In the genomic region with DNA sequence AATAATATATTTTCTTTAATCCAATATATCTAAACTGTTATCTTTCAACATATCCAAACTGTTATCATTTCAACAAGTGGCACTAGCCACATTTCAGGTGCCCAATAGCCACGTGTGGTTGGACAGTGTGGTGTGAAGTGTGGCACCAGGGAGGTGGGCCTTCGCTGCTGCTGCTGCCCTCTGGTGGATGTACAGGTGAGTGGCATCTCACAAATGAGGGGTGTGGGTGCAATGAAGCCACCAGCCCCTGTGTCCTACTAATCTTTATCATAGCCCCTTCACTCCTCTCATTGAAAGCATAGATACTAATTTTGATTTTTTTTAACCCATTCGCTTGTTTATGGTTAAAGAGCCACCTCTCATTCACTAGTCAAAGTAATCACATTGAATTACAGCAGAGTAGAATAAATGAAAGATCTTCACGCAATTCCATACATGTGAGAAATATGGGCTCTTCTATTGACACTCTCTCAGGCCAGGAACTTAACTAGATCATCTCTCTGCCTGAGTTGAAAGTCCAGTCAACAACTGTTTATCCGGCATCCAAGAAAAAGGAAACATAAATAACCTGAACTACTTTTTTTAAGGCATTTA, we compare ENCODE assay signal across 9 cellular contexts.
DNase-seq lines count a peak whose midpoint lies in the region; ATAC-seq and TF ChIP-seq lines count a peak whose summit lies in the region.
"Had no signal": no experiment of that assay in that cellular context is flagged by ENCODE, and none has a peak within 500 bp of the region (broad histone marks: within the 10 kb centered on the region; RNA-seq: fewer than 3 reads in every experiment).

No MANE protein-coding gene starts in this region.

- H3K9me3 Mint-ChIP-seq in activated CD8-positive, alpha-beta memory T cell treated with anti-CD3 and anti-CD28 coated beads, Interleukin-2, amount 10 ng/mL, durations not matched to agents 7 days and 5 days (ENCODE audit: low read depth) = no peaks in the 10 kb centered on the region
- peaks cover 22% of the 10 kb centered on the region for H3K9me3 Mint-ChIP-seq in HFFc6
- H3K9me3 Mint-ChIP-seq in endothelial cell (ENCODE audit: unreplicated experiment) = no peaks in the 10 kb centered on the region

- intact Hi-C loops in sciatic nerve (cut with DNase I) = loop anchor here (10.0 kb wide), 1 partner anchor 1213 kb away; no protein-coding TSS in a partner anchor

- no peaks in the 10 kb centered on the region for H3K36me3 Mint-ChIP-seq in activated CD8-positive, alpha-beta memory T cell treated with anti-CD3 and anti-CD28 coated beads, Interleukin-2, amount 10 ng/mL, durations not matched to agents 7 days and 5 days
- H3K36me3 Mint-ChIP-seq in HFFc6 (ENCODE audit: low read depth) (no peaks in the 10 kb centered on the region), endothelial cell (ENCODE audit: low read depth, unreplicated experiment) (no peaks in the 10 kb centered on the region)
- H3K36me3 Mint-ChIP-seq: activated naive CD8-positive, alpha-beta T cell had no signal

- H3K4me1 Mint-ChIP-seq in activated CD8-positive, alpha-beta memory T cell treated with anti-CD3 and anti-CD28 coated beads, Interleukin-2, amount 10 ng/mL, durations not matched to agents 7 days and 5 days = no peaks in the 10 kb centered on the region
- H3K4me1 Mint-ChIP-seq in HFFc6 (ENCODE audit: low read depth) (no peaks in the 10 kb centered on the region), endothelial cell (ENCODE audit: unreplicated experiment) (no peaks in the 10 kb centered on the region)

- no peak overlapping the region for H3K27ac Mint-ChIP-seq in activated CD8-positive, alpha-beta memory T cell treated with anti-CD3 and anti-CD28 coated beads, Interleukin-2, amount 10 ng/mL, durations not matched to agents 7 days and 5 days
- H3K27ac Mint-ChIP-seq in HFFc6 (no peak overlapping the region), endothelial cell (ENCODE audit: unreplicated experiment) (no peak overlapping the region)
- H3K27ac Mint-ChIP-seq: activated naive CD8-positive, alpha-beta T cell had no signal

- POLR2A ChIA-PET in RWPE1 (lab: Yijun Ruan, JAX; ENCODE audit: low non-redundant PET) = no interaction called here

- peak; percentile 18 for DNase-seq in activated CD8-positive, alpha-beta memory T cell treated with anti-CD3 and anti-CD28 coated beads, Interleukin-2, amount 50 U/mL, for 4 hours
- DNase-seq in activated CD8-positive, alpha-beta memory T cell treated with anti-CD3 and anti-CD28 coated beads, Interleukin-2, amount 10 ng/mL, durations not matched to agents 7 days and 5 days = no peak
- DNase-seq in HFFc6 = no peak
- peak; percentile 50 for DNase-seq in RWPE1 (ENCODE audit: low spot score)
- peak; percentile 42 for DNase-seq in endothelial cell (ENCODE audit: low spot score)
- DNase-seq in retinal pigment epithelial cell (ENCODE audit: low read depth) = no peak
- no peak for DNase-seq in sciatic nerve (ENCODE audit: low spot score)
- DNase-seq in mucosa of gallbladder (ENCODE audit: low spot score) = no peak

- H3K4me3 Mint-ChIP-seq in activated CD8-positive, alpha-beta memory T cell treated with anti-CD3 and anti-CD28 coated beads, Interleukin-2, amount 10 ng/mL, durations not matched to agents 7 days and 5 days = no peak overlapping the region
- no peak overlapping the region for H3K4me3 Mint-ChIP-seq in HFFc6
- H3K4me3 Mint-ChIP-seq in endothelial cell (ENCODE audit: unreplicated experiment) = no peak overlapping the region
- H3K4me3 Mint-ChIP-seq: activated naive CD8-positive, alpha-beta T cell had no signal

- no peak overlapping the region for H3K4me3 ChIP-seq in retinal pigment epithelial cell (ENCODE audit: low read length)

- ATAC-seq in activated CD8-positive, alpha-beta memory T cell treated with anti-CD3 and anti-CD28 coated beads, Interleukin-2, amount 10 ng/mL, durations not matched to agents 7 days and 5 days = no peak
- ATAC-seq in sciatic nerve = no peak

- no peak overlapping the region for H3K27ac ChIP-seq in RWPE1

- no peaks in the 10 kb centered on the region for H3K27me3 Mint-ChIP-seq in activated CD8-positive, alpha-beta memory T cell treated with anti-CD3 and anti-CD28 coated beads, Interleukin-2, amount 10 ng/mL, durations not matched to agents 7 days and 5 days
- H3K27me3 Mint-ChIP-seq in HFFc6 (ENCODE audit: insufficient read depth) (peaks cover 1% of the 10 kb centered on the region; the same call in 1 of the 2 replicates), endothelial cell (ENCODE audit: unreplicated experiment) (peaks cover 3% of the 10 kb centered on the region)
- H3K27me3 Mint-ChIP-seq: activated naive CD8-positive, alpha-beta T cell had no signal

- TF ChIP-seq CTCF in HFFc6 (IDR thresholded peaks at IDR 0.05) (peak; percentile 79), RWPE1 (conservative IDR thresholded peaks at IDR 0.05; ENCODE audit: low read depth) (peak; percentile 59), endothelial cell (IDR thresholded peaks at IDR 0.05; ENCODE audit: unreplicated experiment) (peak; percentile 69), retinal pigment epithelial cell (conservative IDR thresholded peaks at IDR 0.05; ENCODE audit: low read depth, low read length) (peak; percentile 82)

- CTCF ChIA-PET in activated CD8-positive, alpha-beta memory T cell treated with anti-CD3 and anti-CD28 coated beads, Interleukin-2, amount 10 ng/mL, durations not matched to agents 7 days and 5 days (lab: Charles Lee) = no interaction called here
- CTCF ChIA-PET in RWPE1 (lab: Yijun Ruan, JAX) = interaction anchor here (0.6 to 0.7 kb wide), 2 partner anchors 20 to 1728 kb away, joined by 3 to 6 read pairs; no protein-coding TSS in a partner anchor

Comparison
In these comparisons a context has a peak if more than half of its experiments do, and no peak if none do; other contexts are left out.
1. DNase-seq: peak in activated CD8-positive, alpha-beta memory T cell treated with anti-CD3 and anti-CD28 coated beads, Interleukin-2, amount 50 U/mL, for 4 hours (single experiment), RWPE1 (single experiment) and endothelial cell (single experiment); none in activated CD8-positive, alpha-beta memory T cell treated with anti-CD3 and anti-CD28 coated beads, Interleukin-2, amount 10 ng/mL, durations not matched to agents 7 days and 5 days (single experiment), HFFc6 (single experiment), retinal pigment epithelial cell (single experiment), sciatic nerve (single experiment) and mucosa of gallbladder (single experiment).
2. Peak in every context shown above with its lines, with median percentiles within 50 percentile points of each other: CTCF ChIP-seq.